8 cellular contexts compared by ENCODE assay signal in genomic region chr20:34518863-34519262, GRCh38. TPM values are rescaled to one million over a fixed set of nuclear protein-coding genes. Genes with fewer than 3 reads are reported as not detected.
DNase-seq lines count a peak whose midpoint lies in the region; ATAC-seq, FAIRE-seq and TF ChIP-seq lines count a peak whose summit lies in the region.
"Not testable (repeated sequence)": the region's sequence is repeated elsewhere in the genome, so short reads cannot be mapped to it uniquely, and the experiment has no call there.

No MANE protein-coding gene starts in this region.

- not testable (repeated sequence) for H3K36me3 ChIP-seq in CD4-positive, CD25-positive, alpha-beta regulatory T cell (ENCODE audit: control insufficient read depth, insufficient read depth, low read length)
- peaks cover 2 to 14% of the 10 kb centered on the region in 2 experiments; a peak in 4 of 5 replicates for H3K36me3 ChIP-seq in HepG2 (replicated peaks in 1 of 2; ENCODE audit: control insufficient read depth in 1 of 2, insufficient read depth in 2 of 2, low read length in 2 of 2)

- peaks cover 42% of the 10 kb centered on the region for H4K20me1 ChIP-seq in HepG2 (ENCODE audit: insufficient read depth, low read length)

- not testable (repeated sequence) for H2AFZ ChIP-seq in HepG2 (ENCODE audit: low read length)

- not testable (repeated sequence) for H3K9me3 ChIP-seq in CD4-positive, CD25-positive, alpha-beta regulatory T cell (ENCODE audit: control insufficient read depth in 2 of 2, low read length in 2 of 2); T-helper 17 cell (ENCODE audit: control insufficient read depth, low read length, poor library complexity, severe bottlenecking); HepG2 (ENCODE audit: low read length)

- peaks cover 30 to 83% (median 61%) of the 10 kb centered on the region in 4 donors for H3K4me1 Mint-ChIP-seq in CD4-positive, CD25-positive, alpha-beta regulatory T cell
- H3K4me1 Mint-ChIP-seq in IgD-negative memory B cell (peaks cover 23 to 47% (median 40%) of the 10 kb centered on the region in 3 donors), T-helper 17 cell (peaks cover 41% of the 10 kb centered on the region), nephron (peaks cover 51% of the 10 kb centered on the region)
- peaks cover 31% of the 10 kb centered on the region for H3K4me1 Mint-ChIP-seq in activated T-helper 1 cell treated with anti-CD3 and anti-CD28 coated beads, Interleukin-12 subunit alpha, Interleukin-12 subunit beta, Interleukin-2, Interleukin-4 antibody, amounts not matched to agents 30 ng/mL and 10 ng/mL and 1 ng/mL, durations not matched to agents 14 hours and 24 hours and 36 hours (ENCODE audit: low read depth)
- H3K4me1 Mint-ChIP-seq in central memory CD8-positive, alpha-beta T cell: peaks cover 56% of the 10 kb centered on the region

- FAIRE-seq in HepG2 (lab: Jason Lieb, UNC): not testable (repeated sequence)

- POLR2A ChIA-PET in HepG2 (lab: Yijun Ruan, JAX): not testable (repeated sequence)

- not testable (repeated sequence) for TF ChIP-seq EP300 in HepG2 (IDR thresholded peaks at IDR 0.05; ENCODE audit: low read depth in 2 of 2, low read length in 2 of 2); HepG2 (CRISPR knock-in tag; IDR thresholded peaks at IDR 0.05; ENCODE audit: borderline replicate concordance)

- H3K27ac ChIP-seq in CD4-positive, CD25-positive, alpha-beta regulatory T cell (ENCODE audit: insufficient read depth, low read length, poor library complexity, severe bottlenecking); HepG2 (ENCODE audit: extremely low read length, insufficient read depth, low read length): not testable (repeated sequence)

- TF ChIP-seq CTCF in HepG2 (CRISPR knock-in tag; IDR thresholded peaks at IDR 0.05); nephron (IDR thresholded peaks at IDR 0.05; ENCODE audit: unreplicated experiment in 3 of 3): not testable (repeated sequence)

- peak overlapping the region in 2 of 3 donors; percentile 46 to 73 for H3K27ac Mint-ChIP-seq in CD4-positive, CD25-positive, alpha-beta regulatory T cell
- H3K27ac Mint-ChIP-seq in IgD-negative memory B cell (peak overlapping the region in 1 of 3 donors; percentile 92), T-helper 17 cell (peak overlapping the region; percentile 99)
- peak overlapping the region; percentile 7 for H3K27ac Mint-ChIP-seq in activated T-helper 1 cell treated with anti-CD3 and anti-CD28 coated beads, Interleukin-12 subunit alpha, Interleukin-12 subunit beta, Interleukin-2, Interleukin-4 antibody, amounts not matched to agents 30 ng/mL and 10 ng/mL and 1 ng/mL, durations not matched to agents 14 hours and 24 hours and 36 hours
- not testable (repeated sequence) for H3K27ac Mint-ChIP-seq in central memory CD8-positive, alpha-beta T cell (ENCODE audit: low read depth); nephron

- H3K36me3 Mint-ChIP-seq in CD4-positive, CD25-positive, alpha-beta regulatory T cell; IgD-negative memory B cell; T-helper 17 cell (ENCODE audit: low read depth): not testable (repeated sequence)
- peaks cover 12% of the 10 kb centered on the region for H3K36me3 Mint-ChIP-seq in activated T-helper 1 cell treated with anti-CD3 and anti-CD28 coated beads, Interleukin-12 subunit alpha, Interleukin-12 subunit beta, Interleukin-2, Interleukin-4 antibody, amounts not matched to agents 30 ng/mL and 10 ng/mL and 1 ng/mL, durations not matched to agents 14 hours and 24 hours and 36 hours (ENCODE audit: low read depth)
- peaks cover 21% of the 10 kb centered on the region for H3K36me3 Mint-ChIP-seq in central memory CD8-positive, alpha-beta T cell (ENCODE audit: insufficient read depth)
- H3K36me3 Mint-ChIP-seq in nephron (ENCODE audit: low read depth): peaks cover 18% of the 10 kb centered on the region

- in situ Hi-C loops in HepG2 (cut with HindIII; ENCODE audit: extremely low pct_ligation_motif_present, low pct_unique_long_range_greater_than_20kb): loop anchor here (5.0 kb wide), 1 partner anchor 207 kb away; no protein-coding TSS in a partner anchor

- CTCF ChIA-PET in HepG2 (lab: Yijun Ruan, JAX; ENCODE audit: low intra/inter-chr PET ratio, low total read pairs): not testable (repeated sequence)

- peaks cover 79% of the 10 kb centered on the region for H3K79me2 ChIP-seq in HepG2 (ENCODE audit: insufficient read depth, low read length)

- not testable (repeated sequence) for H3K27me3 Mint-ChIP-seq in CD4-positive, CD25-positive, alpha-beta regulatory T cell; IgD-negative memory B cell; T-helper 17 cell; activated T-helper 1 cell treated with anti-CD3 and anti-CD28 coated beads, Interleukin-12 subunit alpha, Interleukin-12 subunit beta, Interleukin-2, Interleukin-4 antibody, amounts not matched to agents 30 ng/mL and 10 ng/mL and 1 ng/mL, durations not matched to agents 14 hours and 24 hours and 36 hours (ENCODE audit: insufficient read depth); central memory CD8-positive, alpha-beta T cell; nephron (ENCODE audit: low read depth)

- TF ChIP-seq RAD21 in HepG2 (CRISPR knock-in tag; IDR thresholded peaks at IDR 0.05): not testable (repeated sequence)

- peak overlapping the region; percentile 78 to 99 (median 92) for H3K4me3 Mint-ChIP-seq in CD4-positive, CD25-positive, alpha-beta regulatory T cell
- H3K4me3 Mint-ChIP-seq in IgD-negative memory B cell (peak overlapping the region in 3 of 4 donors; percentile 3 to 89 (median 89)), nephron (peak overlapping the region; percentile 82 to 84 (median 83))
- not testable (repeated sequence) for H3K4me3 Mint-ChIP-seq in T-helper 17 cell
- peak overlapping the region; percentile 77 for H3K4me3 Mint-ChIP-seq in activated T-helper 1 cell treated with anti-CD3 and anti-CD28 coated beads, Interleukin-12 subunit alpha, Interleukin-12 subunit beta, Interleukin-2, Interleukin-4 antibody, amounts not matched to agents 30 ng/mL and 10 ng/mL and 1 ng/mL, durations not matched to agents 14 hours and 24 hours and 36 hours
- H3K4me3 Mint-ChIP-seq in central memory CD8-positive, alpha-beta T cell: peak overlapping the region; percentile 66

- H3K9me3 Mint-ChIP-seq in CD4-positive, CD25-positive, alpha-beta regulatory T cell; IgD-negative memory B cell; activated T-helper 1 cell treated with anti-CD3 and anti-CD28 coated beads, Interleukin-12 subunit alpha, Interleukin-12 subunit beta, Interleukin-2, Interleukin-4 antibody, amounts not matched to agents 30 ng/mL and 10 ng/mL and 1 ng/mL, durations not matched to agents 14 hours and 24 hours and 36 hours; central memory CD8-positive, alpha-beta T cell; nephron: not testable (repeated sequence)

- BruUV-seq in HepG2 (replicated peaks; lab: Mats Ljungman, UMichigan): not testable (repeated sequence)

- H3K27me3 ChIP-seq in CD4-positive, CD25-positive, alpha-beta regulatory T cell (ENCODE audit: control insufficient read depth, insufficient read depth, low read length); HepG2 (ENCODE audit: control insufficient read depth in 1 of 2, insufficient read depth in 2 of 2, low read length in 2 of 2): not testable (repeated sequence)

- WGBS in HepG2 (ENCODE audit: low lambda C conversion rate): 95% methylated on average over 7 of the region's 7 CpGs

- peaks cover 46% of the 10 kb centered on the region for H3K4me1 ChIP-seq in CD4-positive, CD25-positive, alpha-beta regulatory T cell (ENCODE audit: control insufficient read depth, insufficient read depth, low read length, poor library complexity, severe bottlenecking)
- H3K4me1 ChIP-seq in HepG2 (ENCODE audit: insufficient read depth, low read length): peaks cover 62% of the 10 kb centered on the region

- intact Hi-C loops in activated T-helper 1 cell treated with anti-CD3 and anti-CD28 coated beads, Interleukin-12 subunit alpha, Interleukin-12 subunit beta, Interleukin-2, Interleukin-4 antibody, amounts not matched to agents 30 ng/mL and 10 ng/mL and 1 ng/mL, durations not matched to agents 14 hours and 24 hours and 36 hours (cut with micrococcal nuclease): loop anchor here (5.0 kb wide), 1 partner anchor 527 kb away; the partner anchor contains the start of gene RALY
- intact Hi-C loops in HepG2 (cut with micrococcal nuclease; ENCODE audit: unreplicated experiment): not testable (repeated sequence)

- H3K9ac ChIP-seq in HepG2 (ENCODE audit: insufficient read depth, low read depth, low read length): not testable (repeated sequence)

- not testable (repeated sequence) for H3K4me2 ChIP-seq in HepG2 (ENCODE audit: low read depth, low read length)

- not testable (repeated sequence) for DNase-seq in CD4-positive, CD25-positive, alpha-beta regulatory T cell; T-helper 17 cell; activated T-helper 1 cell treated with anti-CD3 and anti-CD28 coated beads, Interleukin-12 subunit alpha, Interleukin-12 subunit beta, Interleukin-2, Interleukin-4 antibody, amounts not matched to agents 30 ng/mL and 10 ng/mL and 1 ng/mL, durations not matched to agents 14 hours and 24 hours and 36 hours (ENCODE audit: low spot score); central memory CD8-positive, alpha-beta T cell (ENCODE audit: low spot score in 2 of 2); HepG2 (ENCODE audit: low spot score)
- DNase-seq in stimulated activated CD8-positive, alpha-beta memory T cell treated with anti-CD3 and anti-CD28 coated beads, Interleukin-4, amount 100 ng/mL, for 48 hours: peak; percentile 23

- not testable (repeated sequence) for ATAC-seq in CD4-positive, CD25-positive, alpha-beta regulatory T cell (ENCODE audit: low read depth in 2 of 2); T-helper 17 cell; central memory CD8-positive, alpha-beta T cell (replicated peaks; ENCODE audit: extremely low read depth, poor library complexity, severe bottlenecking); HepG2

- peak overlapping the region; percentile 37 for H3K4me3 ChIP-seq in CD4-positive, CD25-positive, alpha-beta regulatory T cell (ENCODE audit: low read depth, low read length)
- not testable (repeated sequence) for H3K4me3 ChIP-seq in HepG2 (replicated peaks in 1 of 3; ENCODE audit: insufficient read depth in 1 of 3, low read depth in 2 of 3, low read length in 3 of 3)

- TF ChIP-seq POLR2A in HepG2 (IDR thresholded peaks at IDR 0.05; ENCODE audit: insufficient read depth in 1 of 2, low read depth in 2 of 2, low read length in 2 of 2): not testable (repeated sequence)

RNA-seq across cellular contexts. Expression of gene DYNLRB1, which starts 2.6 kb away (rescaled TPM):
- total RNA-seq in CD4-positive, CD25-positive, alpha-beta regulatory T cell: 82.6 TPM
- 100 to 1,000 TPM; 317 to 369 (median 354) TPM for polyA plus RNA-seq in CD4-positive, CD25-positive, alpha-beta regulatory T cell
- 333 TPM for polyA plus RNA-seq in IgD-negative memory B cell
- total RNA-seq in T-helper 17 cell: 10 to 100 TPM; 52.8 to 62.0 TPM
- 92.0 and 104 TPM in 2 replicates for total RNA-seq in activated T-helper 1 cell treated with anti-CD3 and anti-CD28 coated beads, Interleukin-12 subunit alpha, Interleukin-12 subunit beta, Interleukin-2, Interleukin-4 antibody, amounts not matched to agents 30 ng/mL and 10 ng/mL and 1 ng/mL, durations not matched to agents 14 hours and 24 hours and 36 hours
- total RNA-seq in HepG2 (2016; rRNA removed; fragmentation: Illumina TruSeq; extraction: Trizol): 140 and 151 TPM in 2 replicates
- 70.8 and 95.6 TPM in 2 replicates for total RNA-seq in HepG2 (2016; cell fraction: cytosol; rRNA removed; fragmentation: Illumina TruSeq; extraction: Trizol; ENCODE audit: low read depth)
- total RNA-seq in HepG2 (2016; cell fraction: insoluble cytoplasmic fraction; rRNA removed; fragmentation: Illumina TruSeq; extraction: Trizol): 132 and 137 TPM in 2 replicates
- 86.4 and 104 TPM in 2 replicates for total RNA-seq in HepG2 (2016; cell fraction: membrane; rRNA removed; fragmentation: Illumina TruSeq; extraction: Trizol)
- total RNA-seq in HepG2 (2016; cell fraction: nucleus; rRNA removed; fragmentation: Illumina TruSeq; extraction: Trizol): 52.8 and 64.0 TPM in 2 replicates
- polyA plus RNA-seq in HepG2 (2011; rRNA removed): 244 and 285 TPM in 2 replicates
- polyA plus RNA-seq in HepG2 (2011; cell fraction: cytosol; rRNA removed): 208 and 234 TPM in 2 replicates
- polyA plus RNA-seq in HepG2 (2011; cell fraction: nucleus; rRNA removed): 71.4 and 86.5 TPM in 2 replicates
- 331 and 366 TPM in 2 replicates for polyA plus RNA-seq in HepG2 (2012)
- polyA plus RNA-seq in HepG2 (2016; cell fraction: cytosol; fragmentation: Illumina TruSeq; extraction: Trizol; ENCODE audit: low read depth): 170 and 195 TPM in 2 replicates
- 370 and 446 TPM in 2 replicates for polyA plus RNA-seq in HepG2 (2016; cell fraction: insoluble cytoplasmic fraction; fragmentation: Illumina TruSeq; extraction: Trizol; ENCODE audit: low read depth)
- polyA plus RNA-seq in HepG2 (2016; cell fraction: membrane; fragmentation: Illumina TruSeq; extraction: Trizol; ENCODE audit: low read depth): 217 and 229 TPM in 2 replicates
- polyA plus RNA-seq in HepG2 (2016; cell fraction: nucleus; fragmentation: Illumina TruSeq; extraction: Trizol; ENCODE audit: insufficient read depth, low read depth): 196 and 204 TPM in 2 replicates
- 201 and 224 TPM in 2 replicates for polyA minus RNA-seq in HepG2 (2011; rRNA and poly(A)+ RNA removed; ENCODE audit: low replicate concordance)
- polyA minus RNA-seq in HepG2 (2011; cell fraction: cytosol; rRNA and poly(A)+ RNA removed): 65.3 and 87.8 TPM in 2 replicates
- 48.7 and 54.5 TPM in 2 replicates for polyA minus RNA-seq in HepG2 (2011; cell fraction: nucleus; rRNA and poly(A)+ RNA removed)

RNA-seq across cellular contexts. Expression of gene MAP1LC3A, which starts 39.7 kb away (rescaled TPM):
- total RNA-seq in CD4-positive, CD25-positive, alpha-beta regulatory T cell: 23.9 TPM
- polyA plus RNA-seq in CD4-positive, CD25-positive, alpha-beta regulatory T cell: 10 to 100 TPM in 1 of 4 donors, 1 to 10 TPM in 3; 3.9 to 11.5 (median 5.4) TPM
- polyA plus RNA-seq in IgD-negative memory B cell: 8.6 TPM
- 10 to 100 TPM; 11.7 to 13.7 TPM for total RNA-seq in T-helper 17 cell
- 6.1 and 7.3 TPM in 2 replicates for total RNA-seq in activated T-helper 1 cell treated with anti-CD3 and anti-CD28 coated beads, Interleukin-12 subunit alpha, Interleukin-12 subunit beta, Interleukin-2, Interleukin-4 antibody, amounts not matched to agents 30 ng/mL and 10 ng/mL and 1 ng/mL, durations not matched to agents 14 hours and 24 hours and 36 hours
- total RNA-seq in HepG2 (2016; rRNA removed; fragmentation: Illumina TruSeq; extraction: Trizol): not detected in 2 replicates
- total RNA-seq in HepG2 (2016; cell fraction: cytosol; rRNA removed; fragmentation: Illumina TruSeq; extraction: Trizol; ENCODE audit: low read depth): not detected in 2 replicates
- total RNA-seq in HepG2 (2016; cell fraction: insoluble cytoplasmic fraction; rRNA removed; fragmentation: Illumina TruSeq; extraction: Trizol): not detected in 2 replicates
- not detected in 2 replicates for total RNA-seq in HepG2 (2016; cell fraction: membrane; rRNA removed; fragmentation: Illumina TruSeq; extraction: Trizol)
- total RNA-seq in HepG2 (2016; cell fraction: nucleus; rRNA removed; fragmentation: Illumina TruSeq; extraction: Trizol): not detected in 2 replicates
- not detected in 2 replicates for polyA plus RNA-seq in HepG2 (2011; rRNA removed)
- polyA plus RNA-seq in HepG2 (2011; cell fraction: cytosol; rRNA removed): not detected in 2 replicates
- 0.17 TPM in 1 of 2 replicates, not detected in the other for polyA plus RNA-seq in HepG2 (2011; cell fraction: nucleus; rRNA removed)
- not detected in 2 replicates for polyA plus RNA-seq in HepG2 (2012)
- polyA plus RNA-seq in HepG2 (2016; cell fraction: cytosol; fragmentation: Illumina TruSeq; extraction: Trizol; ENCODE audit: low read depth): not detected in 2 replicates
- polyA plus RNA-seq in HepG2 (2016; cell fraction: insoluble cytoplasmic fraction; fragmentation: Illumina TruSeq; extraction: Trizol; ENCODE audit: low read depth): not detected in 2 replicates
- not detected in 2 replicates for polyA plus RNA-seq in HepG2 (2016; cell fraction: membrane; fragmentation: Illumina TruSeq; extraction: Trizol; ENCODE audit: low read depth)
- not detected in 2 replicates for polyA plus RNA-seq in HepG2 (2016; cell fraction: nucleus; fragmentation: Illumina TruSeq; extraction: Trizol; ENCODE audit: insufficient read depth, low read depth)
- not detected in 2 replicates for polyA minus RNA-seq in HepG2 (2011; rRNA and poly(A)+ RNA removed; ENCODE audit: low replicate concordance)
- polyA minus RNA-seq in HepG2 (2011; cell fraction: cytosol; rRNA and poly(A)+ RNA removed): not detected in 2 replicates
- polyA minus RNA-seq in HepG2 (2011; cell fraction: nucleus; rRNA and poly(A)+ RNA removed): not detected in 2 replicates
